Comparison of ENCODE assay signal across 23 cellular contexts in the genomic region with DNA sequence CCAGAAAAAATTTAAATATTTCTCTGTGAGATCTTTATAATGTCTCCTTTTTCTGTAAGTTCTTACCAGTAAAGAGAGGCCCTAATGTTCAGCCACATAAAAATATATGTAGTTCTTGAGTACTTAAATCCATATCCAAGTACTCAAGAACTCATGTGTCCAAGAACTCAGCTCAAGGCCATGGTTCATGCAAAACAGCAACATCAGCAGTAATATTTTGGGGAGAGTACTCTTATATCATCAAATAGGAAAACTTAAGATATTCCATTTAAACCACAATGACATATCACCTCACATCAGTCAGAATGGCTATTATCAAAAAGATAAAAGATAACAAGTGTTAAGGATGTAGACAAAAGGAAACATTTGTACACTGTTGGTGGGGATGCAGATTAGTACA. TPM values are rescaled to one million over a fixed set of nuclear protein-coding genes. Genes with fewer than 3 reads are reported as not detected.
"Had no signal": no experiment of that assay in that cellular context is flagged by ENCODE, and none has a peak within 500 bp of the region (broad histone marks: within the 10 kb centered on the region; RNA-seq: fewer than 3 reads in every experiment).

No MANE protein-coding gene starts in this region.

- H3K27me3 ChIP-seq: ascending aorta, body of pancreas, MG63 had no signal

- H3K27ac Mint-ChIP-seq: activated CD4-positive, alpha-beta memory T cell treated with anti-CD3 and anti-CD28 coated beads, Interleukin-2, amount 10 ng/mL, durations not matched to agents 7 days and 5 days; activated CD4-positive, alpha-beta T cell treated with anti-CD3 and anti-CD28 coated beads for 36 hours; activated naive CD4-positive, alpha-beta T cell treated with anti-CD3 and anti-CD28 coated beads, Interleukin-2, amount 50 U/mL, for 72 hours had no signal

- H3K36me3 ChIP-seq: ascending aorta, MG63 had no signal

- H3K9me3 ChIP-seq: ascending aorta, MG63 had no signal

- DNase-seq: activated CD4-positive, alpha-beta memory T cell treated with anti-CD3 and anti-CD28 coated beads, Interleukin-2, amount 10 ng/mL, durations not matched to agents 7 days and 5 days; activated CD4-positive, alpha-beta T cell treated with anti-CD3 and anti-CD28 coated beads for 36 hours; activated CD4-positive, alpha-beta T cell treated with anti-CD3 and anti-CD28 coated beads, Interleukin-2, amount 50 U/mL, for 1 hour; activated naive CD8-positive, alpha-beta T cell treated with anti-CD3 and anti-CD28 coated beads, Interleukin-2, amount 50 U/mL, for 24 hours; activated T-cell treated with anti-CD3 and anti-CD28 coated beads for 4 hours; amniotic stem cell; body of pancreas; IMR-90; MG63; NCI-H1105; NCI-H1436; NCI-H1694 treated with DMSO at 0.1 percent for 48 hours; NCI-H2029 treated with DMSO at 0.1 percent for 48 hours; NCI-H345; NCI-H510A; NCI-H526 treated with DMSO at 0.1 percent for 48 hours; NCI-H82; SIG-M5 had no signal

- H3K4me3 Mint-ChIP-seq: activated CD4-positive, alpha-beta memory T cell treated with anti-CD3 and anti-CD28 coated beads, Interleukin-2, amount 10 ng/mL, durations not matched to agents 7 days and 5 days; activated CD4-positive, alpha-beta T cell treated with anti-CD3 and anti-CD28 coated beads for 36 hours; activated naive CD8-positive, alpha-beta T cell treated with anti-CD3 and anti-CD28 coated beads, Interleukin-2, amount 50 U/mL, for 24 hours had no signal

- H3K4me1 ChIP-seq: ascending aorta, body of pancreas had no signal

- ATAC-seq: activated CD4-positive, alpha-beta T cell treated with anti-CD3 and anti-CD28 coated beads for 36 hours; activated naive CD4-positive, alpha-beta T cell treated with anti-CD3 and anti-CD28 coated beads, Interleukin-2, amount 50 U/mL, for 72 hours; activated naive CD8-positive, alpha-beta T cell treated with anti-CD3 and anti-CD28 coated beads, Interleukin-2, amount 50 U/mL, for 24 hours; body of pancreas had no signal

- H3K27ac ChIP-seq: ascending aorta, body of pancreas, KMS-11, VCaP had no signal

- H3K4me3 ChIP-seq: ascending aorta, body of pancreas, MG63 had no signal

RNA-seq across cellular contexts. Expression of a gene that starts 3.4 kb away (rescaled TPM):
- total RNA-seq: IMR-90, RPMI7951 had no signal

RNA-seq across cellular contexts. Expression of a gene that starts 32.7 kb away (rescaled TPM):
- total RNA-seq: IMR-90, RPMI7951 had no signal
